ENCODE assay signal across 8 cellular contexts in genomic region chrX:69372435-69372834, GRCh38.
"Had no signal": no experiment of that assay in that cellular context is flagged by ENCODE, and none has a peak within 500 bp of the region (broad histone marks: within the 10 kb centered on the region; RNA-seq: fewer than 3 reads in every experiment).

No MANE protein-coding gene starts in this region.

- H3K4me3 ChIP-seq: GM23338, K562 had no signal

- H3K4me3 Mint-ChIP-seq: GM23338, H9 had no signal

- H3K27ac ChIP-seq: HL-60 had no signal

- ATAC-seq: GM23338, K562 had no signal

- FAIRE-seq: H1, H54, K562 had no signal

- H3K27ac Mint-ChIP-seq: GM23338, H9 had no signal

- H3K9me3 Mint-ChIP-seq: GM23338 had no signal

- DNase-seq: H9, HCEC 1CT, IMR-90 had no signal

- H3K4me1 Mint-ChIP-seq: GM23338, H9 had no signal
